ENCODE assay signal across 9 cellular contexts in the genomic region with DNA sequence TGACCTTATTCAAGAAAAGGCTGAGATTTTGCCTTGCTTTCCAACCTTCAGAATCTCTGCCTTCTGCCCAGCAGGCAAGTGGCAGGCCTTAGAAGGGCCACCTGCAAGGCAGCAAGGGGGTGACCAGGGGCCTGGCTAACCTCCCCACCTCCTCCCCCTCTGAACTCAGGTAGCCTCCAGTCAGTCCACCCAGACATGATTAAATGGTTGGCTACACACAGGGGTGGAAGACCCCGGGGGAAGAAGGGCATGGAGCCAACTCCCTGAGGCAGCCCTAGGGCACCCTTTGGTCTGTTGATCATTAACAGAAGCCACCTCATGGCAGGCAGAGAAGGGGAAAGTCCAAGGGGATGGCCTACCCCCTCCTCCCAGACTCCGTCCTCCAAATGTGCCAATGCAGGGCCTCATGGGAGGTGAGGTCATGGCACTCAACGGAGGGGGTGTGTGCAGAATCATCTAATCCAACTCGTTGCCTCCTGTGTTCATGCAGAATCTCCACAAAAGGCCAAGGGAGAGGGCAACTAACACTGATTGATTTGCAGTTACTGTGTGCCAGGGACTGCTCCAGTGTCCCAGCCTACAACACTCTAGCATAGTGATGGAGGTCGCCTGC. TPM values are rescaled to one million over a fixed set of nuclear protein-coding genes. Genes with fewer than 3 reads are reported as not detected.
DNase-seq lines count a peak whose midpoint lies in the region; ATAC-seq and TF ChIP-seq lines count a peak whose summit lies in the region.
"Had no signal": no experiment of that assay in that cellular context is flagged by ENCODE, and none has a peak within 500 bp of the region (broad histone marks: within the 10 kb centered on the region; RNA-seq: fewer than 3 reads in every experiment).

No MANE protein-coding gene starts in this region.

- TF ChIP-seq CTCF in OCI-LY3 (IDR thresholded peaks at IDR 0.05; ENCODE audit: low read depth, low read length) (no peak), fibroblast of the aortic adventitia (IDR thresholded peaks at IDR 0.05; ENCODE audit: insufficient read depth, low read length) (no peak), natural killer cell (IDR thresholded peaks at IDR 0.05) (no peak)

- no peaks in the 10 kb centered on the region for H3K27me3 Mint-ChIP-seq in natural killer cell (ENCODE audit: low read depth in 2 of 2)

- no peaks in the 10 kb centered on the region for H3K9me3 Mint-ChIP-seq in natural killer cell

- ATAC-seq in natural killer cell, result no peak
- no peak for ATAC-seq in GM21390 (IDR thresholded peaks at IDR 0.05; ENCODE audit: unreplicated experiment)

- DNase-seq in ELR (ENCODE audit: low read depth), result peak; percentile 71
- DNase-seq in fibroblast of the aortic adventitia (ENCODE audit: low read depth), result peak; percentile 52
- no peak for DNase-seq in natural killer cell
- DNase-seq in activated gamma-delta T cell (lab: John Stamatoyannopoulos, UW), result no peak
- DNase-seq in activated gamma-delta T cell treated with Interleukin-2 at 50 U/mL for 16 hours, result no peak
- DNase-seq: activated CD4-positive, alpha-beta T cell treated with anti-CD3 and anti-CD28 coated beads for 1 hour had no signal

- peak overlapping the region; percentile 40 for H3K4me2 ChIP-seq in OCI-LY3 (ENCODE audit: low read length)

- H3K4me1 ChIP-seq in OCI-LY3 (ENCODE audit: low read length), result peaks cover 66% of the 10 kb centered on the region

- H3K4me3 ChIP-seq in OCI-LY3 (ENCODE audit: low read length) (no peak overlapping the region), fibroblast of the aortic adventitia (ENCODE audit: low read depth, low read length) (no peak overlapping the region), skin epidermis (no peak overlapping the region)

- peaks cover 20% of the 10 kb centered on the region for H4K20me1 ChIP-seq in OCI-LY3 (ENCODE audit: insufficient read depth, low read length)

- H3K27me3 ChIP-seq in OCI-LY3 (ENCODE audit: low read depth, low read length), result peaks cover 7% of the 10 kb centered on the region; the same call in 1 of the 2 replicates

- H3K79me2 ChIP-seq in OCI-LY3 (ENCODE audit: low read length), result peaks cover 10% of the 10 kb centered on the region

- H3K4me3 Mint-ChIP-seq in natural killer cell, result no peak overlapping the region

- peak overlapping the region; percentile 56 for H3K27ac ChIP-seq in OCI-LY3 (ENCODE audit: low read length)
- H3K27ac ChIP-seq in skin epidermis, result peak overlapping the region in 18 of 21 experiments; percentile 1 to 100 (median 67)

- peaks cover 26% of the 10 kb centered on the region for H3K36me3 ChIP-seq in OCI-LY3 (replicated peaks; ENCODE audit: low read depth, low read length)

- no peak overlapping the region for H2AFZ ChIP-seq in OCI-LY3 (ENCODE audit: low read depth, low read length)

- H3K9ac ChIP-seq in OCI-LY3 (ENCODE audit: low read length), result no peak overlapping the region; the same call in 1 of the 2 replicates

- intact Hi-C loops in natural killer cell (cut with micrococcal nuclease), result loop anchor here (5.0 to 10.0 kb wide), 3 partner anchors 33 to 380 kb away; no protein-coding TSS in a partner anchor

- H3K9me3 ChIP-seq in OCI-LY3 (ENCODE audit: insufficient read depth, low read length), result no peaks in the 10 kb centered on the region

- peaks cover 12% of the 10 kb centered on the region for H3K36me3 Mint-ChIP-seq in natural killer cell

- H3K4me1 Mint-ChIP-seq in natural killer cell, result peaks cover 73 to 79% of the 10 kb centered on the region in 2 donors

- H3K27ac Mint-ChIP-seq in natural killer cell, result peak overlapping the region in 1 of 2 donors; percentile 99

RNA-seq across cellular contexts. Expression of gene ZFP36L1, which starts 8.5 kb away (rescaled TPM):
- 24.1 and 53.8 TPM in 2 replicates for total RNA-seq in fibroblast of the aortic adventitia (ENCODE audit: low replicate concordance)
- total RNA-seq in natural killer cell, result 100 to 1,000 TPM; 143 to 167 (median 166) TPM

Comparison
In these comparisons a context has a peak if more than half of its experiments do, and no peak if none do; other contexts are left out.
1. DNase-seq: peak in ELR (single experiment) and fibroblast of the aortic adventitia (single experiment); none in natural killer cell (single experiment), activated gamma-delta T cell (single experiment) and activated gamma-delta T cell treated with Interleukin-2 at 50 U/mL for 16 hours (single experiment).